In genomic region chr4:187606581-187606980, GRCh38 we compare ENCODE assay signal across 9 cellular contexts.
DNase-seq lines count a peak whose midpoint lies in the region; ATAC-seq and TF ChIP-seq lines count a peak whose summit lies in the region.
"Had no signal": no experiment of that assay in that cellular context is flagged by ENCODE, and none has a peak within 500 bp of the region (broad histone marks: within the 10 kb centered on the region; RNA-seq: fewer than 3 reads in every experiment).

No MANE protein-coding gene starts in this region.

- WGBS in spleen, 5 donors, result 46 to 55% (median 48%) methylated on average over 1 of the region's 1 CpG

- H3K4me1 ChIP-seq in spleen, result no peaks in the 10 kb centered on the region

- H3K36me3 Mint-ChIP-seq in activated CD8-positive, alpha-beta memory T cell treated with anti-CD3 and anti-CD28 coated beads, Interleukin-2, amount 10 ng/mL, durations not matched to agents 7 days and 5 days, result no peaks in the 10 kb centered on the region
- H3K36me3 Mint-ChIP-seq: naive thymus-derived CD8-positive, alpha-beta T cell had no signal

- H3K27me3 ChIP-seq in BJ (ENCODE audit: control insufficient read depth, insufficient read depth, low read length) (no peaks in the 10 kb centered on the region), spleen (replicated peaks in 1 of 7) (peaks cover 0 to 6% (median 0%) of the 10 kb centered on the region in 7 donors)

- no peaks in the 10 kb centered on the region for H3K9me3 ChIP-seq in spleen

- H3K27ac ChIP-seq in spleen, result no peak overlapping the region

- peak; percentile 74 for TF ChIP-seq RAD21 in Ishikawa (IDR thresholded peaks at IDR 0.05; ENCODE audit: low read depth)

- CTCF ChIA-PET in BJ (lab: Yijun Ruan, JAX), result interaction anchor here (0.5 to 1.4 kb wide), 10 partner anchors 11 to 1595 kb away, joined by 3 to 4 read pairs (median 3); no protein-coding TSS in a partner anchor
- CTCF ChIA-PET in activated CD8-positive, alpha-beta memory T cell treated with anti-CD3 and anti-CD28 coated beads, Interleukin-2, amount 10 ng/mL, durations not matched to agents 7 days and 5 days (lab: Charles Lee), result interaction anchor here (0.6 to 1.1 kb wide), 3 partner anchors 12 to 1595 kb away, joined by 3 read pairs; no protein-coding TSS in a partner anchor

- DNase-seq in BJ (ENCODE audit: low read depth) (no peak), T1000 (lab: John Stamatoyannopoulos, UW) (peak; percentile 5), head of caudate nucleus (peak in 37 of 42 donors; percentile 20 to 81 (median 48)), spleen (no peak), cerebellum (ENCODE audit: low spot score) (no peak)
- DNase-seq in activated CD8-positive, alpha-beta memory T cell treated with anti-CD3 and anti-CD28 coated beads, Interleukin-2, amount 10 ng/mL, durations not matched to agents 7 days and 5 days, result no peak

- no peaks in the 10 kb centered on the region for H3K27me3 Mint-ChIP-seq in activated CD8-positive, alpha-beta memory T cell treated with anti-CD3 and anti-CD28 coated beads, Interleukin-2, amount 10 ng/mL, durations not matched to agents 7 days and 5 days

- no peak overlapping the region for H3K4me3 Mint-ChIP-seq in activated CD8-positive, alpha-beta memory T cell treated with anti-CD3 and anti-CD28 coated beads, Interleukin-2, amount 10 ng/mL, durations not matched to agents 7 days and 5 days
- H3K4me3 Mint-ChIP-seq: naive thymus-derived CD8-positive, alpha-beta T cell had no signal

- H3K4me3 ChIP-seq in BJ (ENCODE audit: low read depth, low read length) (no peak overlapping the region), spleen (no peak overlapping the region)

- TF ChIP-seq CTCF in BJ (IDR thresholded peaks at IDR 0.05; ENCODE audit: insufficient read depth, low read depth, low read length) (peak; percentile 82), GM12874 (IDR thresholded peaks at IDR 0.05; ENCODE audit: insufficient read depth, low read depth, low read length) (peak; percentile 56), spleen (IDR thresholded peaks at IDR 0.05 in 8 of 11, conservative IDR thresholded peaks at IDR 0.05 in 3 of 11) (peak in 9 of 11 experiments; percentile 27 to 76 (median 64))

- no peaks in the 10 kb centered on the region for H3K4me1 Mint-ChIP-seq in activated CD8-positive, alpha-beta memory T cell treated with anti-CD3 and anti-CD28 coated beads, Interleukin-2, amount 10 ng/mL, durations not matched to agents 7 days and 5 days
- H3K4me1 Mint-ChIP-seq: naive thymus-derived CD8-positive, alpha-beta T cell had no signal

- POLR2A ChIA-PET in BJ (lab: Charles Lee), result no interaction called here

- H3K36me3 ChIP-seq in BJ (ENCODE audit: control insufficient read depth, insufficient read depth, low read length) (no peaks in the 10 kb centered on the region), spleen (no peaks in the 10 kb centered on the region)

- peaks cover 3% of the 10 kb centered on the region for H3K9me3 Mint-ChIP-seq in activated CD8-positive, alpha-beta memory T cell treated with anti-CD3 and anti-CD28 coated beads, Interleukin-2, amount 10 ng/mL, durations not matched to agents 7 days and 5 days (ENCODE audit: low read depth)

- no peak for TF ChIP-seq POLR2A in spleen (IDR thresholded peaks at IDR 0.05)

- intact Hi-C loops in head of caudate nucleus (cut with DNase I), result loop anchor here (10.0 kb wide), 1 partner anchor 1518 kb away; no protein-coding TSS in a partner anchor
- intact Hi-C loops in spleen (cut with DNase I; ENCODE audit: low total_unique reads), result no loop called here

- no peak for TF ChIP-seq EP300 in Ishikawa (IDR thresholded peaks at IDR 0.05; ENCODE audit: borderline replicate concordance)

- no peak overlapping the region for H3K27ac Mint-ChIP-seq in activated CD8-positive, alpha-beta memory T cell treated with anti-CD3 and anti-CD28 coated beads, Interleukin-2, amount 10 ng/mL, durations not matched to agents 7 days and 5 days
- H3K27ac Mint-ChIP-seq: naive thymus-derived CD8-positive, alpha-beta T cell had no signal

- no peak for ATAC-seq in activated CD8-positive, alpha-beta memory T cell treated with anti-CD3 and anti-CD28 coated beads, Interleukin-2, amount 10 ng/mL, durations not matched to agents 7 days and 5 days
- ATAC-seq: naive thymus-derived CD8-positive, alpha-beta T cell had no signal

TF ChIP-seq in Ishikawa, 13 proteins besides CTCF, POLR2A, EP300 and RAD21:
- no peak for TF ChIP-seq TCF12 (IDR thresholded peaks at IDR 0.05; ENCODE audit: low read depth)
- no peak for TF ChIP-seq ZBTB7A (IDR thresholded peaks at IDR 0.05; ENCODE audit: low read depth)
- no peak for TF ChIP-seq FOXM1 (IDR thresholded peaks at IDR 0.05; ENCODE audit: borderline replicate concordance, low read depth)
- TF ChIP-seq NFIC (IDR thresholded peaks at IDR 0.05), result no peak
- no peak for TF ChIP-seq CEBPB (IDR thresholded peaks at IDR 0.05)
- no peak for TF ChIP-seq YY1 (IDR thresholded peaks at IDR 0.05; ENCODE audit: low read depth)
- 0 out of 2 replicates have a peak, but pooled peaks have one; percentile 12 for TF ChIP-seq TEAD4 (IDR thresholded peaks at IDR 0.05)
- peak; percentile 56 for TF ChIP-seq USF1 (IDR thresholded peaks at IDR 0.05)
- TF ChIP-seq MAX (IDR thresholded peaks at IDR 0.05), result no peak
- TF ChIP-seq EGR1 (IDR thresholded peaks at IDR 0.05), result no peak
- TF ChIP-seq CREB1 (IDR thresholded peaks at IDR 0.05; ENCODE audit: low read depth), result no peak
- TF ChIP-seq TAF1 (IDR thresholded peaks at IDR 0.05; ENCODE audit: low read depth), result no peak
- TF ChIP-seq REST (IDR thresholded peaks at IDR 0.05; ENCODE audit: low read depth), result no peak
TF ChIP-seq in Ishikawa: peak in this region for 2.

Comparison
In these comparisons a context has a peak if more than half of its experiments do, and no peak if none do; other contexts are left out.
1. DNase-seq: peak in T1000 (single experiment) and head of caudate nucleus (37 of 42); none in BJ (single experiment), spleen (single experiment), activated CD8-positive, alpha-beta memory T cell treated with anti-CD3 and anti-CD28 coated beads, Interleukin-2, amount 10 ng/mL, durations not matched to agents 7 days and 5 days (single experiment) and cerebellum (single experiment).
2. Peak in every context shown above with its lines, with median percentiles within 50 percentile points of each other: CTCF ChIP-seq.